8 cellular contexts compared by ENCODE assay signal in genomic region chr17:16214190-16215001, GRCh38. TPM values are rescaled to one million over a fixed set of nuclear protein-coding genes. Genes with fewer than 3 reads are reported as not detected.
DNase-seq lines count a peak whose midpoint lies in the region; ATAC-seq, FAIRE-seq and TF ChIP-seq lines count a peak whose summit lies in the region.

No MANE protein-coding gene starts in this region.

- DNase-seq in NCI-H82 (lab: John Stamatoyannopoulos, UW) = peak; percentile 37
- no peak for DNase-seq in NCI-H82 treated with DMSO at 0.1 percent for 48 hours (lab: John Stamatoyannopoulos, UW; ENCODE audit: unreplicated experiment)
- DNase-seq in NCI-H146 (lab: John Stamatoyannopoulos, UW) = peak; percentile 7
- no peak for DNase-seq in breast epithelium (ENCODE audit: low spot score in 2 of 2)
- DNase-seq in medulla oblongata (ENCODE audit: extremely low spot score) = peak; percentile 39
- no peak for DNase-seq in upper lobe of right lung
- no peak for DNase-seq in cerebellum (ENCODE audit: low spot score)
- DNase-seq in urothelium cell line (ENCODE audit: low spot score) = no peak

- H3K36me3 ChIP-seq in breast epithelium = no peaks in the 10 kb centered on the region
- no peaks in the 10 kb centered on the region for H3K36me3 ChIP-seq in upper lobe of right lung

- FAIRE-seq in urothelium cell line (lab: Jason Lieb, UNC) = no peak

- no peak for ATAC-seq in upper lobe of right lung

- intact Hi-C loops in breast epithelium (cut with DNase I; ENCODE audit: low total_unique reads) (loop anchor here (10.0 kb wide), 1 partner anchor 1280 kb away; the partner anchor contains the start of gene RASD1), upper lobe of right lung (cut with DNase I) (no loop called here)

- TF ChIP-seq CTCF in breast epithelium (IDR thresholded peaks at IDR 0.05) (no peak), upper lobe of right lung (IDR thresholded peaks at IDR 0.05) (no peak)

- H3K4me1 ChIP-seq in breast epithelium (peaks cover 0 to 8% of the 10 kb centered on the region in 2 donors), upper lobe of right lung (peaks cover 42% of the 10 kb centered on the region)

- H3K27ac ChIP-seq in breast epithelium (peak overlapping the region; percentile 96 to 98), upper lobe of right lung (peak overlapping the region; percentile 97)

- no peak for TF ChIP-seq POLR2A in breast epithelium (IDR thresholded peaks at IDR 0.05)

- H3K4me3 ChIP-seq in breast epithelium (peak overlapping the region; percentile 91 to 99 (median 98)), upper lobe of right lung (peak overlapping the region; percentile 84)

- H3K9me3 ChIP-seq in breast epithelium (no peaks in the 10 kb centered on the region), upper lobe of right lung (no peaks in the 10 kb centered on the region)

- H3K27me3 ChIP-seq in breast epithelium (no peaks in the 10 kb centered on the region), upper lobe of right lung (no peaks in the 10 kb centered on the region)

RNA-seq across cellular contexts. Expression of gene NCOR1, which starts 0.9 kb away (rescaled TPM):
- total RNA-seq in breast epithelium = 100 to 1,000 TPM; 118 to 229 (median 174) TPM
- 138 TPM for total RNA-seq in upper lobe of right lung
- total RNA-seq in cerebellum = 116 TPM

RNA-seq across cellular contexts. Expression of gene PIGL, which starts 2.6 kb away (rescaled TPM):
- total RNA-seq in breast epithelium = 10 to 100 TPM; 54.6 to 76.2 (median 68.8) TPM
- 29.5 TPM for total RNA-seq in upper lobe of right lung
- 38.4 TPM for total RNA-seq in cerebellum

Comparison
In these comparisons a context has a peak if more than half of its experiments do, and no peak if none do; other contexts are left out.
1. DNase-seq: peak in NCI-H82 (single experiment), NCI-H146 (single experiment) and medulla oblongata (single experiment); none in NCI-H82 treated with DMSO at 0.1 percent for 48 hours (single experiment), breast epithelium (0 of 2), upper lobe of right lung (single experiment), cerebellum (single experiment) and urothelium cell line (single experiment).